25 cellular contexts compared by ENCODE assay signal in the genomic region with DNA sequence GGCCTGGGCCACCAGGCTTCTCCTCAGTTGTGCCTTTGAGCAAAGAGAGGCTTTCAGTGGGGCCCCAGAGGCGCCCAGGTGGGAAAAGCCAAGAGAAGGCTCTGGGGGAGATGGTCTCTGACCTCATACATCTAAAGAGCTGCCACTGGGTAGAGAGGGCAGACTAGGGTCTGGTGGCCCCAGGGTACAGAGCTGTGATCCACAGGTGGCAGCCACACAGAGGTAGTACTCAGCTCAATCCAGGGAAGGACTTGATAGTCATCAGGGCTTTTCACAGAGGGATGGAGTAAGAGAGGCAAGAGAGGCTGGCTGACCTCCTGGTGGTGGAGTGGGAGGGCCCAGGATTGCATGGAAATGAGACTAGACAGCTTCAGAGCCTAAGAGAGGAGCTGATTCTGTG.
"Had no signal": no experiment of that assay in that cellular context is flagged by ENCODE, and none has a peak within 500 bp of the region (broad histone marks: within the 10 kb centered on the region; RNA-seq: fewer than 3 reads in every experiment).

No MANE protein-coding gene starts in this region.

- H3K27ac ChIP-seq: HL-60, KMS-11, SJSA1, SK-N-MC had no signal

- H3K4me1 ChIP-seq: SJSA1 had no signal

- H3K9me3 ChIP-seq: SJSA1 had no signal

- H3K9me3 Mint-ChIP-seq: IgD-negative memory B cell had no signal

- H3K4me3 ChIP-seq: K562, SJSA1, SK-N-MC had no signal

- H3K4me2 ChIP-seq: KMS-11 had no signal

- H3K27ac Mint-ChIP-seq: IgD-negative memory B cell had no signal

- H3K36me3 Mint-ChIP-seq: IgD-negative memory B cell had no signal

- DNase-seq: Kasumi-1, MM.1S, MV-4-11, NCI-H1048, NCI-H1105, NCI-H1417, NCI-H1436 treated with DMSO at 0.1 percent for 48 hours, NCI-H1694, NCI-H187 treated with DMSO at 0.1 percent for 48 hours, NCI-H2029 treated with DMSO at 0.1 percent for 48 hours, NCI-H2227 treated with DMSO at 0.1 percent for 48 hours, NCI-H446, NCI-H510A, NCI-H524 treated with DMSO at 0.1 percent for 48 hours, NCI-H69, NCI-H774, Right ventricle myocardium superior, RPMI8226, SIG-M5 had no signal

- H3K9ac ChIP-seq: KMS-11 had no signal

- H3K27me3 ChIP-seq: SJSA1 had no signal

- H3K36me3 ChIP-seq: SJSA1 had no signal

- H3K4me3 Mint-ChIP-seq: IgD-negative memory B cell had no signal

- ATAC-seq: K562 had no signal

- H3K4me1 Mint-ChIP-seq: IgD-negative memory B cell had no signal
